Comparison of ENCODE assay signal across 22 cellular contexts in the genomic region with DNA sequence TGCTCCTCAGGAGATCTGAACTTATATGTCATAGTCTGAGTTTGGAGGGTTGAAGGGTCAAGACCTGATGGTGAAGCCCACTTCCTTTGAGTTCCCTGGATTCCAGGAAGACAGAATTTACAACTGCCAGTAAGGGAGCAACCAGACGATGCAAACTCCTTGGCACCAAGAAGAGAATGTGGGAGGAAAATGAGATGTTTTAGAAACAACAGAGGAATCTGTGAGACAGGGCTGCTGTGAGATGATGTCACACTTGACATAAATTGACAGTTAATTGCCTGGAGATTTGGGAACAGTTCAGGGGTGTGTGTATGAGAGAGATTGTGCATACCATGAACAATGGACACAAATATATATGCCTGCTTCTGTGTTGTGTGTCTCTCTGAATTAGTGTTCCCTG.
DNase-seq lines count a peak whose midpoint lies in the region; ATAC-seq, FAIRE-seq and TF ChIP-seq lines count a peak whose summit lies in the region.
"Had no signal": no experiment of that assay in that cellular context is flagged by ENCODE, and none has a peak within 500 bp of the region (broad histone marks: within the 10 kb centered on the region; RNA-seq: fewer than 3 reads in every experiment).

No MANE protein-coding gene starts in this region.

- intact Hi-C loops in HepG2 (cut with micrococcal nuclease; ENCODE audit: unreplicated experiment) (no loop called here), right lobe of liver (cut with DNase I) (no loop called here)

- no peak for ATAC-seq in HepG2
- no peak for ATAC-seq in right lobe of liver
- ATAC-seq in HG02870 (IDR thresholded peaks at IDR 0.05; ENCODE audit: unreplicated experiment), result no peak
- ATAC-seq: CD8-positive, alpha-beta T cell had no signal

- H3K9me3 ChIP-seq in HepG2 (ENCODE audit: low read length) (peaks cover 64% of the 10 kb centered on the region), right lobe of liver (no peaks in the 10 kb centered on the region), neural cell (ENCODE audit: low read length) (no peaks in the 10 kb centered on the region)
- H3K9me3 ChIP-seq: Caco-2 had no signal

- CTCF ChIA-PET in HepG2 (lab: Yijun Ruan, JAX; ENCODE audit: low intra/inter-chr PET ratio, low total read pairs), result no interaction called here

- no peaks in the 10 kb centered on the region for H3K9me2 ChIP-seq in neural cell (ENCODE audit: insufficient read depth, low read length)

- H3K4me2 ChIP-seq in HepG2 (ENCODE audit: low read depth, low read length) (no peak overlapping the region), neural cell (ENCODE audit: low read length) (peak overlapping the region; percentile 23)
- H3K4me2 ChIP-seq: BLaER1 had no signal

- no peak for FAIRE-seq in HepG2 (lab: Jason Lieb, UNC)
- FAIRE-seq: A204.1, GM12891, H1 had no signal

- H3K27me3 ChIP-seq in HepG2 (ENCODE audit: control insufficient read depth in 1 of 2, insufficient read depth in 2 of 2, low read length in 2 of 2) (no peaks in the 10 kb centered on the region), right lobe of liver (no peaks in the 10 kb centered on the region), neural cell (ENCODE audit: insufficient read depth, low read depth, low read length) (no peaks in the 10 kb centered on the region)
- H3K27me3 ChIP-seq: BLaER1 had no signal

- H4K20me1 ChIP-seq in HepG2 (ENCODE audit: insufficient read depth, low read length) (no peaks in the 10 kb centered on the region), neural cell (ENCODE audit: insufficient read depth) (no peaks in the 10 kb centered on the region)
- H4K20me1 ChIP-seq: BLaER1 had no signal

- H3K27ac ChIP-seq in HepG2 (ENCODE audit: extremely low read length, insufficient read depth, low read length) (no peak overlapping the region), right lobe of liver (no peak overlapping the region), neural cell (ENCODE audit: low read length) (no peak overlapping the region)
- H3K27ac ChIP-seq: 22Rv1, BLaER1, C4-2B, GM23248 had no signal

- BruUV-seq in HepG2 (replicated peaks; lab: Mats Ljungman, UMichigan), result no TSS peak

- H3K4me1 ChIP-seq in HepG2 (ENCODE audit: insufficient read depth, low read length) (no peaks in the 10 kb centered on the region), right lobe of liver (no peaks in the 10 kb centered on the region)
- H3K4me1 ChIP-seq: Caco-2 had no signal

- POLR2A ChIA-PET in HepG2 (lab: Yijun Ruan, JAX), result no interaction called here

- H3K9ac ChIP-seq in HepG2 (ENCODE audit: insufficient read depth, low read depth, low read length), result no peak overlapping the region
- no peak overlapping the region for H3K9ac ChIP-seq in neural cell (ENCODE audit: low read length)
- H3K9ac ChIP-seq: BLaER1, GM23248 had no signal

- DNase-seq in HepG2 (ENCODE audit: low spot score) (no peak), right lobe of liver (no peak), fibroblast of peridontal ligament (ENCODE audit: extremely low read depth) (peak; percentile 3), NCI-H2171 (lab: John Stamatoyannopoulos, UW) (no peak)
- DNase-seq: Caco-2; CD4-positive, CD25-positive, alpha-beta regulatory T cell; CD8-positive, alpha-beta T cell; DMS153; DND-41; EL; GDM1; GM23248; H7; HCEC 1CT had no signal

- H3K4me3 ChIP-seq in HepG2 (replicated peaks in 1 of 3; ENCODE audit: insufficient read depth in 1 of 3, low read depth in 2 of 3, low read length in 3 of 3), result no peak overlapping the region
- H3K4me3 ChIP-seq in right lobe of liver, result no peak overlapping the region
- no peak overlapping the region for H3K4me3 ChIP-seq in neural cell (ENCODE audit: low read length)
- H3K4me3 ChIP-seq: BLaER1, GM23248 had no signal

- in situ Hi-C loops in HepG2 (cut with HindIII; ENCODE audit: extremely low pct_ligation_motif_present, low pct_unique_long_range_greater_than_20kb), result no loop called here

- H3K79me2 ChIP-seq in HepG2 (ENCODE audit: insufficient read depth, low read length) (no peaks in the 10 kb centered on the region), neural cell (replicated peaks; ENCODE audit: insufficient read depth, low read length) (no peaks in the 10 kb centered on the region)

- TF ChIP-seq RAD21 in HepG2 (CRISPR knock-in tag; IDR thresholded peaks at IDR 0.05) (no peak), neural cell (conservative IDR thresholded peaks at IDR 0.05) (no peak)

- no peak for TF ChIP-seq POLR2A in HepG2 (IDR thresholded peaks at IDR 0.05; ENCODE audit: insufficient read depth in 1 of 2, low read depth in 2 of 2, low read length in 2 of 2)
- no peak for TF ChIP-seq POLR2A in right lobe of liver (IDR thresholded peaks at IDR 0.05)

- no peak overlapping the region for H2AFZ ChIP-seq in HepG2 (ENCODE audit: low read length)
- H2AFZ ChIP-seq in neural cell (ENCODE audit: low read depth, low read length), result no peak overlapping the region
- H2AFZ ChIP-seq: GM23248 had no signal

- TF ChIP-seq CTCF in HepG2 (CRISPR knock-in tag; IDR thresholded peaks at IDR 0.05) (no peak), right lobe of liver (IDR thresholded peaks at IDR 0.05) (no peak), neural cell (IDR thresholded peaks at IDR 0.05; ENCODE audit: poor library complexity, severe bottlenecking) (no peak)

- no peaks in the 10 kb centered on the region for H3K36me3 ChIP-seq in HepG2 (replicated peaks in 1 of 2; ENCODE audit: control insufficient read depth in 1 of 2, insufficient read depth in 2 of 2, low read length in 2 of 2)
- H3K36me3 ChIP-seq in right lobe of liver, result no peaks in the 10 kb centered on the region
- no peaks in the 10 kb centered on the region for H3K36me3 ChIP-seq in neural cell (ENCODE audit: insufficient read depth, low read length)
- H3K36me3 ChIP-seq: BLaER1 had no signal

- 3% methylated on average over 1 of the region's 1 CpG for WGBS in HepG2 (ENCODE audit: low lambda C conversion rate)
- WGBS in right lobe of liver (ENCODE audit: insufficient coverage, low coverage, low lambda C conversion rate, missing lambda C conversion rate), result 25% methylated on average over 1 of the region's 1 CpG

- TF ChIP-seq EP300 in HepG2 (IDR thresholded peaks at IDR 0.05; ENCODE audit: low read depth in 2 of 2, low read length in 2 of 2) (no peak), HepG2 (CRISPR knock-in tag; IDR thresholded peaks at IDR 0.05; ENCODE audit: borderline replicate concordance) (no peak), neural cell (conservative IDR thresholded peaks at IDR 0.05; ENCODE audit: poor library complexity, severe bottlenecking) (no peak)

- no peaks in the 10 kb centered on the region for H3F3A ChIP-seq in neural cell (ENCODE audit: insufficient read depth, low read length, poor library complexity, severe bottlenecking)

TF ChIP-seq in HepG2, 621 proteins besides CTCF, POLR2A, EP300 and RAD21:
- TF ChIP-seq ATF7 (IDR thresholded peaks at IDR 0.05) (0 out of 2 replicates have a peak, but pooled peaks have one; percentile 8), ATF7 (CRISPR knock-in tag; IDR thresholded peaks at IDR 0.05) (no peak)
- TF ChIP-seq, protein P1, sequence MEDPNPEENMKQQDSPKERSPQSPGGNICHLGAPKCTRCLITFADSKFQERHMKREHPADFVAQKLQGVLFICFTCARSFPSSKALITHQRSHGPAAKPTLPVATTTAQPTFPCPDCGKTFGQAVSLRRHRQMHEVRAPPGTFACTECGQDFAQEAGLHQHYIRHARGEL (CRISPR knock-in tag; IDR thresholded peaks at IDR 0.05), result no peak

TF ChIP-seq in neural cell, 6 proteins besides CTCF, POLR2A, EP300 and RAD21:
- TF ChIP-seq POLR2AphosphoS5 (IDR thresholded peaks at IDR 0.05) (peak; percentile 63), TAF1 (IDR thresholded peaks at IDR 0.05; ENCODE audit: low read depth) (no peak), EZH2 (IDR thresholded peaks at IDR 0.05; ENCODE audit: borderline replicate concordance, insufficient read depth, low read length, poor library complexity, severe bottlenecking) (no peak), MXI1 (conservative IDR thresholded peaks at IDR 0.05; ENCODE audit: poor library complexity, severe bottlenecking) (no peak), SMC3 (conservative IDR thresholded peaks at IDR 0.05; ENCODE audit: poor library complexity) (no peak)
- TF ChIP-seq, protein P2, sequence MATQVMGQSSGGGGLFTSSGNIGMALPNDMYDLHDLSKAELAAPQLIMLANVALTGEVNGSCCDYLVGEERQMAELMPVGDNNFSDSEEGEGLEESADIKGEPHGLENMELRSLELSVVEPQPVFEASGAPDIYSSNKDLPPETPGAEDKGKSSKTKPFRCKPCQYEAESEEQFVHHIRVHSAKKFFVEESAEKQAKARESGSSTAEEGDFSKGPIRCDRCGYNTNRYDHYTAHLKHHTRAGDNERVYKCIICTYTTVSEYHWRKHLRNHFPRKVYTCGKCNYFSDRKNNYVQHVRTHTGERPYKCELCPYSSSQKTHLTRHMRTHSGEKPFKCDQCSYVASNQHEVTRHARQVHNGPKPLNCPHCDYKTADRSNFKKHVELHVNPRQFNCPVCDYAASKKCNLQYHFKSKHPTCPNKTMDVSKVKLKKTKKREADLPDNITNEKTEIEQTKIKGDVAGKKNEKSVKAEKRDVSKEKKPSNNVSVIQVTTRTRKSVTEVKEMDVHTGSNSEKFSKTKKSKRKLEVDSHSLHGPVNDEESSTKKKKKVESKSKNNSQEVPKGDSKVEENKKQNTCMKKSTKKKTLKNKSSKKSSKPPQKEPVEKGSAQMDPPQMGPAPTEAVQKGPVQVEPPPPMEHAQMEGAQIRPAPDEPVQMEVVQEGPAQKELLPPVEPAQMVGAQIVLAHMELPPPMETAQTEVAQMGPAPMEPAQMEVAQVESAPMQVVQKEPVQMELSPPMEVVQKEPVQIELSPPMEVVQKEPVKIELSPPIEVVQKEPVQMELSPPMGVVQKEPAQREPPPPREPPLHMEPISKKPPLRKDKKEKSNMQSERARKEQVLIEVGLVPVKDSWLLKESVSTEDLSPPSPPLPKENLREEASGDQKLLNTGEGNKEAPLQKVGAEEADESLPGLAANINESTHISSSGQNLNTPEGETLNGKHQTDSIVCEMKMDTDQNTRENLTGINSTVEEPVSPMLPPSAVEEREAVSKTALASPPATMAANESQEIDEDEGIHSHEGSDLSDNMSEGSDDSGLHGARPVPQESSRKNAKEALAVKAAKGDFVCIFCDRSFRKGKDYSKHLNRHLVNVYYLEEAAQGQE (IDR thresholded peaks at IDR 0.05; ENCODE audit: borderline replicate concordance), result peak; percentile 21
